In the genomic region with DNA sequence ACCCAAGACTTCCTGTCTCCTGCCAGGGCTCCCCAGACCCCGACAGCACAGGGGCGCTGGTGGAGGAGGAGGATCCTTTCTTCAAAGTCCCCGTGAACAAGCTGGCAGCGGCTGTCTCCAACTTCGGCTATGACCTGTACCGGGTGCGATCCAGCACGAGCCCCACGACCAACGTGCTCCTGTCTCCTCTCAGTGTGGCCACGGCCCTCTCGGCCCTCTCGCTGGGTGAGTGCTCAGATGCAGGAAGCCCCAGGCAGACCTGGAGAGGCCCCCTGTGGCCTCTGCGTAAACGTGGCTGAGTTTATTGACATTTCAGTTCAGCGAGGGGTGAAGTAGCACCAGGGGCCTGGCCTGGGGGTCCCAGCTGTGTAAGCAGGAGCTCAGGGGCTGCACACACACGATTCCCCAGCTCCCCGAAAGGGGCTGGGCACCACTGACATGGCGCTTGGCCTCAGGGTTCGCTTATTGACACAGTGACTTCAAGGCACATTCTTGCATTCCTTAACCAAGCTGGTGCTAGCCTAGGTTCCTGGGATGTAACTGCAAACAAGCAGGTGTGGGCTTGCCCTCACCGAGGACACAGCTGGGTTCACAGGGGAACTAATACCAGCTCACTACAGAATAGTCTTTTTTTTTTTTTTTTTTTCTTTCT, we compare ENCODE assay signal across 8 cellular contexts. TPM values are rescaled to one million over a fixed set of nuclear protein-coding genes. Genes with fewer than 3 reads are reported as not detected.
DNase-seq lines count a peak whose midpoint lies in the region; FAIRE-seq and TF ChIP-seq lines count a peak whose summit lies in the region.

No MANE protein-coding gene starts in this region.

- no peak overlapping the region for H2BK15ac ChIP-seq in H9 (ENCODE audit: low read depth, low read length)

- H3K9me2 ChIP-seq in OCI-LY1 (ENCODE audit: low read depth, low read length) = no peaks in the 10 kb centered on the region

- in situ Hi-C loops in GM13977 (cut with MboI; ENCODE audit: low pct_unique_long_range_greater_than_20kb, low sequenced_read_pairs, unreplicated experiment) = no loop called here

- H2BK5ac ChIP-seq in H9 (ENCODE audit: insufficient read length, low read length) = no peak overlapping the region

- TF ChIP-seq CTCF in H9 (conservative IDR thresholded peaks at IDR 0.05) (no peak), OCI-LY1 (IDR thresholded peaks at IDR 0.05; ENCODE audit: low read length) (no peak), endothelial cell of umbilical vein (IDR thresholded peaks at IDR 0.05; ENCODE audit: extremely low read depth in 1 of 2, insufficient read depth in 1 of 2, low read depth in 1 of 2, low read length in 2 of 2) (no peak), GM20000 (IDR thresholded peaks at IDR 0.05; ENCODE audit: extremely low read depth, missing control alignments) (no peak), endothelial cell (IDR thresholded peaks at IDR 0.05; ENCODE audit: unreplicated experiment) (no peak), GM13977 (IDR thresholded peaks at IDR 0.05; ENCODE audit: extremely low read depth, insufficient read depth, missing control alignments) (no peak)

- no peaks in the 10 kb centered on the region for H3K36me3 ChIP-seq in OCI-LY1 (ENCODE audit: insufficient read depth, low read length)
- H3K36me3 ChIP-seq in endothelial cell of umbilical vein (ENCODE audit: control insufficient read depth in 2 of 2, extremely low read depth in 1 of 2, insufficient read depth in 2 of 2, low read length in 2 of 2) = no peaks in the 10 kb centered on the region

- H3K4me2 ChIP-seq in H9 (ENCODE audit: insufficient read depth, insufficient read length, low read length) (peak overlapping the region; percentile 20), OCI-LY1 (ENCODE audit: low read length) (peak overlapping the region; percentile 56), endothelial cell of umbilical vein (ENCODE audit: insufficient read depth, low read length) (no peak overlapping the region)

- no peak overlapping the region for H2BK120ac ChIP-seq in H9 (ENCODE audit: low read depth, low read length, poor library complexity, severe bottlenecking)

- no peak overlapping the region for H4K91ac ChIP-seq in H9 (ENCODE audit: insufficient read length, low read depth, low read length)

- peaks cover 2% of the 10 kb centered on the region for H3K27me3 Mint-ChIP-seq in H9 (ENCODE audit: low read depth)
- H3K27me3 Mint-ChIP-seq in endothelial cell (ENCODE audit: unreplicated experiment) = peaks cover 5% of the 10 kb centered on the region

- dilution Hi-C loops in endothelial cell of umbilical vein (cut with MboI; ENCODE audit: extremely low pct_ligation_motif_present, low sequenced_read_pairs) = no loop called here

- no peak overlapping the region for H2BK12ac ChIP-seq in H9 (ENCODE audit: insufficient read length, low read depth, low read length)

- DNase-seq in H9 (peak; percentile 88), endothelial cell of umbilical vein (ENCODE audit: low read depth, low spot score) (no peak), retina (peak; percentile 61), GM20000 (ENCODE audit: low spot score) (no peak), NCI-H446 treated with DMSO at 0.1 percent for 48 hours (lab: John Stamatoyannopoulos, UW) (no peak), endothelial cell (ENCODE audit: low spot score) (no peak), GM13977 (ENCODE audit: low spot score) (no peak)

- H3K27me3 ChIP-seq in H9 (ENCODE audit: insufficient read depth, low read length) = no peaks in the 10 kb centered on the region
- no peaks in the 10 kb centered on the region for H3K27me3 ChIP-seq in OCI-LY1 (ENCODE audit: insufficient read depth, low read length)
- no peaks in the 10 kb centered on the region for H3K27me3 ChIP-seq in endothelial cell of umbilical vein (ENCODE audit: control insufficient read depth in 2 of 2, insufficient read depth in 2 of 2, low read length in 2 of 2)

- H2AK5ac ChIP-seq in H9 (ENCODE audit: insufficient read length, low read length) = no peak overlapping the region

- H3K4me3 ChIP-seq in OCI-LY1 (ENCODE audit: low read depth, low read length, poor library complexity, severe bottlenecking) = peak overlapping the region; percentile 18
- H3K4me3 ChIP-seq in endothelial cell of umbilical vein (replicated peaks in 1 of 3; ENCODE audit: insufficient read depth in 1 of 3, low read depth in 1 of 3, low read length in 3 of 3) = no peak overlapping the region

- H3K9me1 ChIP-seq in endothelial cell of umbilical vein (replicated peaks; ENCODE audit: control insufficient read depth, extremely low read depth, insufficient read depth, low read length) = no peaks in the 10 kb centered on the region

- POLR2A ChIA-PET in endothelial cell of umbilical vein (lab: Charles Lee) = no interaction called here

- H3T11ph ChIP-seq in H9 (ENCODE audit: low read length) = no peak overlapping the region

- H3F3A ChIP-seq in OCI-LY1 (ENCODE audit: insufficient read depth, low read length) = peaks cover 13% of the 10 kb centered on the region; the same call in 1 of the 2 replicates

- no peak for TF ChIP-seq POLR2A in endothelial cell of umbilical vein (IDR thresholded peaks at IDR 0.05; ENCODE audit: low read depth, low read length)

- CTCF ChIA-PET in endothelial cell of umbilical vein (lab: Charles Lee) = interaction anchor here (0.6 to 1.7 kb wide), 6 partner anchors 10 to 51 kb away, joined by 3 to 9 read pairs (median 4); no protein-coding TSS in a partner anchor

- H3K27ac Mint-ChIP-seq in H9 (peak overlapping the region; percentile 69 to 93 (median 90); a peak in 5 of 7 replicates), endothelial cell (ENCODE audit: unreplicated experiment) (no peak overlapping the region)

- no CpG with 5 or more reads among the region's 21 CpGs for WGBS in H9 (ENCODE audit: extremely low coverage, insufficient read length, low lambda C conversion rate)

- H3K4me3 Mint-ChIP-seq in H9 (peak overlapping the region in 1 of 2 experiments; percentile 25; a peak in 2 of 5 replicates), endothelial cell (ENCODE audit: unreplicated experiment) (no peak overlapping the region)

- H4K20me1 ChIP-seq in H9 (ENCODE audit: control insufficient read depth, insufficient read depth, insufficient read length) = no peaks in the 10 kb centered on the region
- no peaks in the 10 kb centered on the region for H4K20me1 ChIP-seq in OCI-LY1 (ENCODE audit: insufficient read depth, low read length)
- H4K20me1 ChIP-seq in endothelial cell of umbilical vein (replicated peaks; ENCODE audit: control insufficient read depth, extremely low read depth, insufficient read depth, low read length) = no peaks in the 10 kb centered on the region

- H3K79me2 ChIP-seq in H9 (ENCODE audit: insufficient read depth, low read length) (no peaks in the 10 kb centered on the region), OCI-LY1 (ENCODE audit: insufficient read depth, low read length) (no peaks in the 10 kb centered on the region), endothelial cell of umbilical vein (ENCODE audit: control insufficient read depth, insufficient read depth, low read length) (no peaks in the 10 kb centered on the region)

- H2BK20ac ChIP-seq in H9 (ENCODE audit: low read depth, low read length, poor library complexity, severe bottlenecking) = no peak overlapping the region

- H4K8ac ChIP-seq in H9 (replicated peaks; ENCODE audit: insufficient read length, low read depth, low read length) = no peak overlapping the region

- H3K79me1 ChIP-seq in H9 (ENCODE audit: insufficient read depth, low read depth, low read length, poor library complexity, severe bottlenecking) = no peaks in the 10 kb centered on the region

- peak overlapping the region; percentile 55 for H3K18ac ChIP-seq in H9 (ENCODE audit: insufficient read length, low read depth, low read length)

- no peak overlapping the region for H3K27ac ChIP-seq in H9 (ENCODE audit: insufficient read length, low read depth, low read length)
- H3K27ac ChIP-seq in OCI-LY1 (ENCODE audit: low read depth, low read length, poor library complexity, severe bottlenecking) = peak overlapping the region; percentile 94
- no peak overlapping the region for H3K27ac ChIP-seq in endothelial cell of umbilical vein (ENCODE audit: insufficient read depth, low read depth, low read length)

- H3K9me3 Mint-ChIP-seq in H9 (no peaks in the 10 kb centered on the region), endothelial cell (ENCODE audit: unreplicated experiment) (no peaks in the 10 kb centered on the region)

- H4K5ac ChIP-seq in H9 (ENCODE audit: insufficient read length, low read depth, low read length) = no peak overlapping the region

- H3K9ac ChIP-seq in H9 (ENCODE audit: extremely low read depth, insufficient read length, low read length) (no peak overlapping the region), OCI-LY1 (ENCODE audit: low read length) (peak overlapping the region; percentile 52), endothelial cell of umbilical vein (replicated peaks; ENCODE audit: extremely low read depth, insufficient read depth, low read length) (no peak overlapping the region)

- no peak for FAIRE-seq in endothelial cell of umbilical vein (lab: Jason Lieb, UNC)

- no peak overlapping the region for H3K4ac ChIP-seq in H9 (ENCODE audit: low read depth, low read length)

- no peak overlapping the region for H3K56ac ChIP-seq in H9 (ENCODE audit: insufficient read length, low read depth, low read length)

- H3K9me3 ChIP-seq in H9 (ENCODE audit: control insufficient read depth, low read depth, low read length) (no peaks in the 10 kb centered on the region), OCI-LY1 (ENCODE audit: low read length) (no peaks in the 10 kb centered on the region), endothelial cell of umbilical vein (replicated peaks; ENCODE audit: control insufficient read depth, insufficient read depth, low read length) (no peaks in the 10 kb centered on the region)

- H3K36me3 Mint-ChIP-seq in H9 (ENCODE audit: insufficient read depth in 1 of 3, low read depth in 3 of 3) (peaks cover 2 to 16% (median 16%) of the 10 kb centered on the region in 3 experiments; a peak in 6 of 7 replicates), endothelial cell (ENCODE audit: low read depth, unreplicated experiment) (no peaks in the 10 kb centered on the region)

- intact Hi-C loops in endothelial cell of umbilical vein (cut with micrococcal nuclease) = no loop called here

- no TSS peak for BruUV-seq in endothelial cell of umbilical vein (replicated peaks; lab: Mats Ljungman, UMichigan)

- H3K14ac ChIP-seq in H9 (ENCODE audit: insufficient read depth, low read length) = peak overlapping the region; percentile 33

- H3K4me1 Mint-ChIP-seq in H9 = peaks cover 10 to 11% of the 10 kb centered on the region in 2 experiments
- H3K4me1 Mint-ChIP-seq in endothelial cell (ENCODE audit: unreplicated experiment) = peaks cover 4% of the 10 kb centered on the region

- no peaks in the 10 kb centered on the region for H3K4me1 ChIP-seq in H9 (ENCODE audit: insufficient read depth, low read length)
- H3K4me1 ChIP-seq in OCI-LY1 (ENCODE audit: insufficient read depth, low read length, severe bottlenecking) = peaks cover 33% of the 10 kb centered on the region
- no peaks in the 10 kb centered on the region for H3K4me1 ChIP-seq in endothelial cell of umbilical vein (ENCODE audit: control insufficient read depth, extremely low read depth, insufficient read depth, low read length)

- H3K23me2 ChIP-seq in H9 (ENCODE audit: insufficient read length, low read depth, low read length, poor library complexity, severe bottlenecking) = no peaks in the 10 kb centered on the region

- H2AFZ ChIP-seq in H9 (ENCODE audit: low read length) (no peak overlapping the region), OCI-LY1 (ENCODE audit: low read length) (peak overlapping the region; percentile 17; the same call in 1 of the 2 replicates), endothelial cell of umbilical vein (ENCODE audit: low read depth, low read length) (peak overlapping the region; percentile 72)

- no peak overlapping the region for H3K23ac ChIP-seq in H9 (ENCODE audit: insufficient read length, low read depth, low read length)

RNA-seq across cellular contexts. Expression of a gene that starts 8.1 kb away (rescaled TPM):
- total RNA-seq in H9 (2021) (19.6 and 22.5 TPM in 2 replicates), endothelial cell of umbilical vein (not detected in 2 replicates), endothelial cell (ENCODE audit: unreplicated experiment) (0.77 TPM)
- polyA plus RNA-seq in endothelial cell of umbilical vein = not detected in 2 replicates
- not detected in 2 replicates for polyA plus RNA-seq in endothelial cell of umbilical vein (2011; cell fraction: cytosol; rRNA removed)
- polyA plus RNA-seq in endothelial cell of umbilical vein (2011; cell fraction: nucleus; rRNA removed) = not detected in 2 replicates
- 0.85 and 0.87 TPM in 2 replicates for polyA plus RNA-seq in endothelial cell of umbilical vein (2012)
- 1.6 and 3.4 TPM in 2 replicates for polyA minus RNA-seq in endothelial cell of umbilical vein
- not detected for polyA minus RNA-seq in endothelial cell of umbilical vein (2011; cell fraction: cytosol; rRNA and poly(A)+ RNA removed)
- polyA minus RNA-seq in endothelial cell of umbilical vein (2011; cell fraction: nucleus; rRNA and poly(A)+ RNA removed) = not detected in 2 replicates

RNA-seq across cellular contexts. Expression of a gene that starts 27.3 kb away (rescaled TPM):
- total RNA-seq in H9 (2021) = 0.50 and 0.68 TPM in 2 replicates
- total RNA-seq in endothelial cell of umbilical vein = 0.30 TPM in 1 of 2 replicates, not detected in the other
- 0.03 and 0.14 TPM in 2 replicates for polyA plus RNA-seq in endothelial cell of umbilical vein
- polyA plus RNA-seq in endothelial cell of umbilical vein (2011; cell fraction: cytosol; rRNA removed) = 0.06 and 0.09 TPM in 2 replicates
- 0.11 and 0.21 TPM in 2 replicates for polyA plus RNA-seq in endothelial cell of umbilical vein (2011; cell fraction: nucleus; rRNA removed)
- polyA plus RNA-seq in endothelial cell of umbilical vein (2012) = 0.12 TPM in 1 of 2 replicates, not detected in the other
- 0.15 TPM in 1 of 2 replicates, not detected in the other for polyA minus RNA-seq in endothelial cell of umbilical vein
- polyA minus RNA-seq in endothelial cell of umbilical vein (2011; cell fraction: cytosol; rRNA and poly(A)+ RNA removed) = 1.5 TPM
- polyA minus RNA-seq in endothelial cell of umbilical vein (2011; cell fraction: nucleus; rRNA and poly(A)+ RNA removed) = not detected in 2 replicates
- 0.56 TPM for total RNA-seq in endothelial cell (ENCODE audit: unreplicated experiment)

RNA-seq across cellular contexts. Expression of a gene that starts 45.4 kb away (rescaled TPM):
- 20.2 and 22.5 TPM in 2 replicates for total RNA-seq in H9 (2021)
- total RNA-seq in endothelial cell of umbilical vein = 16.5 and 17.3 TPM in 2 replicates
- 10.4 and 12.1 TPM in 2 replicates for polyA plus RNA-seq in endothelial cell of umbilical vein
- 5.0 and 7.6 TPM in 2 replicates for polyA plus RNA-seq in endothelial cell of umbilical vein (2011; cell fraction: cytosol; rRNA removed)
- polyA plus RNA-seq in endothelial cell of umbilical vein (2011; cell fraction: nucleus; rRNA removed) = 18.5 and 22.3 TPM in 2 replicates
- polyA plus RNA-seq in endothelial cell of umbilical vein (2012) = 10.1 and 11.7 TPM in 2 replicates
- 10.2 and 10.9 TPM in 2 replicates for polyA minus RNA-seq in endothelial cell of umbilical vein
- polyA minus RNA-seq in endothelial cell of umbilical vein (2011; cell fraction: cytosol; rRNA and poly(A)+ RNA removed) = 12.5 TPM
- polyA minus RNA-seq in endothelial cell of umbilical vein (2011; cell fraction: nucleus; rRNA and poly(A)+ RNA removed) = 9.7 and 18.8 TPM in 2 replicates
- 20.0 TPM for total RNA-seq in endothelial cell (ENCODE audit: unreplicated experiment)

RNA-seq across cellular contexts. Expression of a gene that starts 59.8 kb away (rescaled TPM):
- 28.8 and 29.0 TPM in 2 replicates for total RNA-seq in H9 (2021)
- total RNA-seq in endothelial cell of umbilical vein = 11.5 and 14.6 TPM in 2 replicates
- polyA plus RNA-seq in endothelial cell of umbilical vein = 5.3 and 6.0 TPM in 2 replicates
- 5.5 and 6.0 TPM in 2 replicates for polyA plus RNA-seq in endothelial cell of umbilical vein (2011; cell fraction: cytosol; rRNA removed)
- polyA plus RNA-seq in endothelial cell of umbilical vein (2011; cell fraction: nucleus; rRNA removed) = 17.8 and 17.9 TPM in 2 replicates
- 7.1 and 7.2 TPM in 2 replicates for polyA plus RNA-seq in endothelial cell of umbilical vein (2012)
- 14.8 and 18.5 TPM in 2 replicates for polyA minus RNA-seq in endothelial cell of umbilical vein
- 7.8 TPM for polyA minus RNA-seq in endothelial cell of umbilical vein (2011; cell fraction: cytosol; rRNA and poly(A)+ RNA removed)
- 11.4 and 18.5 TPM in 2 replicates for polyA minus RNA-seq in endothelial cell of umbilical vein (2011; cell fraction: nucleus; rRNA and poly(A)+ RNA removed)
- total RNA-seq in endothelial cell (ENCODE audit: unreplicated experiment) = 19.3 TPM

RNA-seq across cellular contexts. Expression of a gene that starts 59.8 kb away (rescaled TPM):
- 1.3 and 1.5 TPM in 2 replicates for total RNA-seq in H9 (2021)
- total RNA-seq in endothelial cell of umbilical vein = 1.7 and 2.1 TPM in 2 replicates
- 0.72 TPM in 2 replicates for polyA plus RNA-seq in endothelial cell of umbilical vein
- 0.75 and 0.83 TPM in 2 replicates for polyA plus RNA-seq in endothelial cell of umbilical vein (2011; cell fraction: cytosol; rRNA removed)
- 0.70 and 0.83 TPM in 2 replicates for polyA plus RNA-seq in endothelial cell of umbilical vein (2011; cell fraction: nucleus; rRNA removed)
- polyA plus RNA-seq in endothelial cell of umbilical vein (2012) = 1.6 and 2.4 TPM in 2 replicates
- polyA minus RNA-seq in endothelial cell of umbilical vein = 0.98 and 1.0 TPM in 2 replicates
- 1.6 TPM for polyA minus RNA-seq in endothelial cell of umbilical vein (2011; cell fraction: cytosol; rRNA and poly(A)+ RNA removed)
- 0.24 and 0.38 TPM in 2 replicates for polyA minus RNA-seq in endothelial cell of umbilical vein (2011; cell fraction: nucleus; rRNA and poly(A)+ RNA removed)
- 4.4 TPM for total RNA-seq in endothelial cell (ENCODE audit: unreplicated experiment)

Comparison
In these comparisons a context has a peak if more than half of its experiments do, and no peak if none do; other contexts are left out.
1. DNase-seq: peak in H9 (single experiment) and retina (single experiment); none in endothelial cell of umbilical vein (single experiment), GM20000 (single experiment), NCI-H446 treated with DMSO at 0.1 percent for 48 hours (single experiment), endothelial cell (single experiment) and GM13977 (single experiment).
2. RNA of a gene that starts 8.1 kb away (total RNA-seq): 19.6 to 22.5 TPM in H9; 0.77 TPM in endothelial cell (single experiment) and not detected in endothelial cell of umbilical vein; every median in the first group is over 10 times any median in the second.